In genomic region chr3:53051929-53052328, GRCh38 we compare ENCODE assay signal across 21 cellular contexts.
"Had no signal": no experiment of that assay in that cellular context is flagged by ENCODE, and none has a peak within 500 bp of the region (broad histone marks: within the 10 kb centered on the region; RNA-seq: fewer than 3 reads in every experiment).

No MANE protein-coding gene starts in this region.

- H3K4me3 Mint-ChIP-seq: activated B cell treated with CpG ODN at 0.5 μM for 24 hours; activated CD4-positive, alpha-beta T cell treated with anti-CD3 and anti-CD28 coated beads, Interleukin-2, amount 10 ng/mL, durations not matched to agents 7 days and 5 days; activated naive CD8-positive, alpha-beta T cell treated with anti-CD3 and anti-CD28 coated beads for 36 hours; brain; central memory CD8-positive, alpha-beta T cell; stimulated activated memory B cell treated with anti-CD40 and anti-IgM and Interleukin-4, amounts not matched to agents 10 μg/mL and 1 μg/mL and 100 μg/mL, for 72 hours had no signal

- H3K36me3 Mint-ChIP-seq: activated naive CD8-positive, alpha-beta T cell treated with anti-CD3 and anti-CD28 coated beads for 36 hours; brain; stimulated activated memory B cell treated with anti-CD40 and anti-IgM and Interleukin-4, amounts not matched to agents 10 μg/mL and 1 μg/mL and 100 μg/mL, for 72 hours had no signal

- H3K4me3 ChIP-seq: coronary artery, heart left ventricle, lung, tibial artery had no signal

- H3K4me1 Mint-ChIP-seq: brain had no signal

- DNase-seq: activated B cell treated with CpG ODN at 0.5 μM for 24 hours; activated CD4-positive, alpha-beta T cell treated with anti-CD3 and anti-CD28 coated beads, Interleukin-2, amount 10 ng/mL, durations not matched to agents 7 days and 5 days; activated CD8-positive, alpha-beta memory T cell treated with anti-CD3 and anti-CD28 coated beads for 24 hours; activated naive CD8-positive, alpha-beta T cell treated with anti-CD3 and anti-CD28 coated beads for 36 hours; amygdala; effector CD4-positive, alpha-beta T cell; heart left ventricle; left cardiac atrium; midbrain; retina; tibial artery had no signal

- H3K27me3 ChIP-seq: heart left ventricle, tibial artery had no signal

- H3K9me3 ChIP-seq: heart left ventricle, neutrophil, tibial artery had no signal

- FAIRE-seq: endothelial cell of umbilical vein, frontal cortex, TTC549, urothelium cell line had no signal

- H3K27me3 Mint-ChIP-seq: activated B cell treated with CpG ODN at 0.5 μM for 24 hours; activated naive CD8-positive, alpha-beta T cell treated with anti-CD3 and anti-CD28 coated beads for 36 hours; central memory CD8-positive, alpha-beta T cell; stimulated activated memory B cell treated with anti-CD40 and anti-IgM and Interleukin-4, amounts not matched to agents 10 μg/mL and 1 μg/mL and 100 μg/mL, for 72 hours had no signal

- H3K9me3 Mint-ChIP-seq: activated B cell treated with CpG ODN at 0.5 μM for 24 hours; activated CD4-positive, alpha-beta T cell treated with anti-CD3 and anti-CD28 coated beads, Interleukin-2, amount 10 ng/mL, durations not matched to agents 7 days and 5 days; activated naive CD8-positive, alpha-beta T cell treated with anti-CD3 and anti-CD28 coated beads for 36 hours; central memory CD8-positive, alpha-beta T cell; stimulated activated memory B cell treated with anti-CD40 and anti-IgM and Interleukin-4, amounts not matched to agents 10 μg/mL and 1 μg/mL and 100 μg/mL, for 72 hours had no signal

- H3K27ac ChIP-seq: coronary artery, heart left ventricle, neutrophil, tibial artery had no signal

- ATAC-seq: heart left ventricle; left cardiac atrium; stimulated activated memory B cell treated with anti-CD40 and anti-IgM and Interleukin-4, amounts not matched to agents 10 μg/mL and 1 μg/mL and 100 μg/mL, for 72 hours had no signal

- H3K27ac Mint-ChIP-seq: activated B cell treated with CpG ODN at 0.5 μM for 24 hours; activated naive CD8-positive, alpha-beta T cell treated with anti-CD3 and anti-CD28 coated beads for 36 hours; stimulated activated memory B cell treated with anti-CD40 and anti-IgM and Interleukin-4, amounts not matched to agents 10 μg/mL and 1 μg/mL and 100 μg/mL, for 72 hours had no signal

- H3K36me3 ChIP-seq: heart left ventricle, neutrophil, tibial artery had no signal
